14 cellular contexts compared by ENCODE assay signal in the genomic region with DNA sequence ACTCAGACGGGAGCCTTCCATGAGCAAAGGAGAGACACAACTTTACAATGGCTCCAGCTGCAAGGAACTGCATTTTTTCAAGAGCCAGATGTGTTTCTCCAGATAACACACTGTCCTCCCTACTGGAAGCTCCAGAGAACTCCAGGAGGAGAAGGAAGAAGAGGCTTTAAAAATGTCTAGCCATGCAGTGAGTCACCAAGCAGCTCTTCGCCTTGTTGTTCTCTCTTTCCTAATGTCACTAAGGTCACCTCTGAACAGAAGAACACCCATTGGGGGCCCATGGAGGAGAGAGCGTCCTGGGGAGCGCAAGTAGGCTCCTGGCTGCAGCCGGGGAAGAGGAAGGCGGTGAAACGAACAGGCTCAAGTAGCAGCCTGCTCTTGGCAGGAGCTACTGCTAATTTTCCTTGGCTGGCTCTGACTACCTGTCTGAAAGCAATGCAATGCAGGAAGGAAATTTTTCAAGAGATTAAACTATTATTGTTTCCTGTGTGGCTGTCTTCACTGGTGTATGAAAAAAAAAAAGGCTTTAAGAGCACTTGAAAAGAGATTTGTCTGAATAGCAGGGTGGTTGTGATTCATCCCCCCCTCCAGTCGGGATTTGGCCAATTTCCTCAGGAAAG.
A peak's percentile ranks its signal among the peaks of the same experiment; 100 is the strongest.
DNase-seq lines count a peak whose midpoint lies in the region; ATAC-seq, FAIRE-seq and TF ChIP-seq lines count a peak whose summit lies in the region.
"Had no signal": no experiment of that assay in that cellular context is flagged by ENCODE, and none has a peak within 500 bp of the region (broad histone marks: within the 10 kb centered on the region; RNA-seq: fewer than 3 reads in every experiment).

No MANE protein-coding gene starts in this region.

- H3K4me2 ChIP-seq in keratinocyte (ENCODE audit: control insufficient read depth, extremely low read depth, insufficient read depth, low read depth, low read length), result peak overlapping the region; percentile 47

- no peaks in the 10 kb centered on the region for H3K27me3 ChIP-seq in keratinocyte (ENCODE audit: control insufficient read depth, extremely low read depth, insufficient read depth, low read length)
- no peaks in the 10 kb centered on the region for H3K27me3 ChIP-seq in aorta (ENCODE audit: control insufficient read depth in 1 of 2, insufficient read depth in 2 of 2, low read length in 1 of 2)

- H3K9me3 ChIP-seq in keratinocyte (ENCODE audit: control insufficient read depth, low read depth, low read length), result no peaks in the 10 kb centered on the region
- H3K9me3 ChIP-seq in aorta (ENCODE audit: control insufficient read depth, low read length), result peaks cover 2% of the 10 kb centered on the region

- H3K4me3 ChIP-seq in keratinocyte (ENCODE audit: control insufficient read depth in 2 of 3, extremely low read depth in 1 of 3, insufficient read depth in 2 of 3, low read depth in 1 of 3, low read length in 3 of 3) (no peak overlapping the region), aorta (ENCODE audit: low read length in 2 of 2) (no peak overlapping the region)
- H3K4me3 ChIP-seq: stomach had no signal

- H3K9ac ChIP-seq in keratinocyte (ENCODE audit: control insufficient read depth, extremely low read depth, insufficient read depth, low read length), result no peak overlapping the region

- no peaks in the 10 kb centered on the region for H3K9me1 ChIP-seq in keratinocyte (ENCODE audit: control insufficient read depth, extremely low read depth, insufficient read depth, low read length)

- FAIRE-seq in keratinocyte (lab: Jason Lieb, UNC), result peak; percentile 84
- FAIRE-seq: GM12892 had no signal

- H3K79me2 ChIP-seq in keratinocyte (ENCODE audit: control insufficient read depth, insufficient read depth, low read length), result no peaks in the 10 kb centered on the region

- H4K20me1 ChIP-seq in keratinocyte (ENCODE audit: control insufficient read depth, extremely low read depth, insufficient read depth, low read length), result no peaks in the 10 kb centered on the region

- DNase-seq in left cardiac atrium, result no peak
- no peak for DNase-seq in cardiac septum (ENCODE audit: low spot score)
- peak; percentile 49 for DNase-seq in SKM-1 treated with dmso at 0.1 percent for 144 hours (lab: John Stamatoyannopoulos, UW; ENCODE audit: unreplicated experiment)
- no peak for DNase-seq in keratinocyte (ENCODE audit: low read depth, low spot score)
- DNase-seq in aorta, result no peak
- no peak for DNase-seq in NCI-H748 (lab: John Stamatoyannopoulos, UW; ENCODE audit: unreplicated experiment)
- DNase-seq: activated naive CD8-positive, alpha-beta T cell treated with anti-CD3 and anti-CD28 coated beads, Interleukin-2, amount 50 U/mL, for 24 hours; AML-193; MM.1S; stimulated activated CD4-positive, alpha-beta T cell treated with anti-CD3 and anti-CD28 coated beads, Interleukin-15, amount 100 ng/mL, for 24 hours; stomach had no signal

- no peak for TF ChIP-seq CTCF in keratinocyte (optimal IDR thresholded peaks at IDR 0.05 in 1 of 3, IDR thresholded peaks at IDR 0.05 in 1 of 3, conservative IDR thresholded peaks at IDR 0.05 in 1 of 3; ENCODE audit: extremely low read depth in 1 of 3, insufficient read depth in 2 of 3, low read length in 3 of 3)

- H3K4me1 ChIP-seq in keratinocyte (ENCODE audit: control insufficient read depth, extremely low read depth, insufficient read depth, low read length), result peaks cover 21% of the 10 kb centered on the region
- H3K4me1 ChIP-seq in aorta (ENCODE audit: control insufficient read depth in 1 of 2, insufficient read depth in 2 of 2, low read length in 2 of 2), result peaks cover 0 to 2% of the 10 kb centered on the region in 2 donors

- H2AFZ ChIP-seq in keratinocyte (ENCODE audit: control insufficient read depth, low read length), result peak overlapping the region; percentile 65

- WGBS in aorta, 2 donors, result 44 to 58% methylated on average over 8 of the region's 8 CpGs

- ATAC-seq in left cardiac atrium (peak; percentile 23 to 88), aorta (ENCODE audit: low FRiP score) (peak; percentile 26), HG02678 (IDR thresholded peaks at IDR 0.05; ENCODE audit: unreplicated experiment) (no peak), GM18519 (IDR thresholded peaks at IDR 0.05; ENCODE audit: low FRiP score, unreplicated experiment) (no peak)
- ATAC-seq: activated naive CD8-positive, alpha-beta T cell treated with anti-CD3 and anti-CD28 coated beads, Interleukin-2, amount 50 U/mL, for 24 hours had no signal

- H3K27ac ChIP-seq in keratinocyte (ENCODE audit: control insufficient read depth, insufficient read depth, low read length) (peak overlapping the region; percentile 19), aorta (ENCODE audit: low read depth in 1 of 2, low read length in 2 of 2) (peak overlapping the region; percentile 36 to 37)
- H3K27ac ChIP-seq: stomach had no signal

- intact Hi-C loops in left cardiac atrium (cut with DNase I) (no loop called here), cardiac septum (cut with DNase I) (no loop called here), aorta (cut with DNase I) (no loop called here)

- H3K36me3 ChIP-seq in keratinocyte (ENCODE audit: control insufficient read depth in 2 of 2, extremely low read depth in 1 of 2, insufficient read depth in 2 of 2, low read length in 2 of 2), result no peaks in the 10 kb centered on the region
- no peaks in the 10 kb centered on the region for H3K36me3 ChIP-seq in aorta (ENCODE audit: control insufficient read depth in 1 of 2, insufficient read depth in 2 of 2, low read length in 1 of 2)
- H3K36me3 ChIP-seq: stomach had no signal

- dilution Hi-C loops in keratinocyte (cut with MboI; ENCODE audit: extremely low pct_ligation_motif_present, low sequenced_read_pairs), result no loop called here

Comparison
In these comparisons a context has a peak if more than half of its experiments do, and no peak if none do; other contexts are left out.
1. ATAC-seq: peak in left cardiac atrium (2 of 2) and aorta (single experiment); none in HG02678 (single experiment) and GM18519 (single experiment).